Comparison of ENCODE assay signal across 8 cellular contexts in the genomic region with DNA sequence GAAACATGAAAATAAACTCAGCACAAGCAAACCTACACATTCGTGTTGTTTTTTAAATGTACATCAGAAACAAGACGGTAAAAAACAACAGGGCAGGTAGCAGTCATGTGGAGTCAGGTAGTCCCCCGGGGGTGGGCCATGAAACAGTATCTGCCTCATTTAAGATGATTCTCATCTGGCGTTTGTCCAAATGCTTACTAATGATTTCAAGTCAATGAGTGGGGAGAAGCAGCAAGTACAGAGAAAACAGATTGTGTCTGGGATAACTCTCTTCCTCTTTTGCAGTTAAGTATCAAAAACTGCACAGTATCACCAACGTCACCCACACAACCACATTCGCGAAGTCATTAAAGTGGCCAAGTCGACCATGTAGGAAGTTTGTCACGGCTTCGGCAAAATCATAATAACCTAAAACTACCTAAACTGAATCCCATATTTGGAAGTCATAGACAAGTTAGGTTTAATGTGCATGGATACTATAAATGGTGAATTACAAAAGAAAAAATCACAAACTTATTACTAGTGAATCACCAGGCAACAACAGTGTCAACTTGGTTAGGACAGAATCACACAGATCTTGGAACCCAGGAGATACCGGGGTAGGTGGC. TPM values are rescaled to one million over a fixed set of nuclear protein-coding genes. Genes with fewer than 3 reads are reported as not detected.
DNase-seq lines count a peak whose midpoint lies in the region; ATAC-seq and TF ChIP-seq lines count a peak whose summit lies in the region.

No MANE protein-coding gene starts in this region.

- H3K36me3 ChIP-seq in hepatocyte (replicated peaks; ENCODE audit: insufficient read depth, low read depth): no peaks in the 10 kb centered on the region

- H3K27ac ChIP-seq in hepatocyte: peak overlapping the region; percentile 95

- peaks cover 7% of the 10 kb centered on the region for H3K36me3 Mint-ChIP-seq in activated CD8-positive, alpha-beta T cell treated with anti-CD3 and anti-CD28 coated beads, Interleukin-2, amount 10 ng/mL, durations not matched to agents 7 days and 5 days (ENCODE audit: low read depth)

- peaks cover 56% of the 10 kb centered on the region for H3K79me2 ChIP-seq in hepatocyte

- no peak for TF ChIP-seq CTCF in hepatocyte (IDR thresholded peaks at IDR 0.05; ENCODE audit: poor library complexity)

- no peaks in the 10 kb centered on the region for H3K9me3 ChIP-seq in hepatocyte (ENCODE audit: low read depth)

- H3K27me3 ChIP-seq in hepatocyte: no peaks in the 10 kb centered on the region

- H3K4me3 Mint-ChIP-seq in activated CD8-positive, alpha-beta T cell treated with anti-CD3 and anti-CD28 coated beads, Interleukin-2, amount 10 ng/mL, durations not matched to agents 7 days and 5 days: no peak overlapping the region

- WGBS in hepatocyte (ENCODE audit: low lambda C conversion rate, missing lambda C conversion rate): 2% methylated on average over 11 of the region's 11 CpGs

- no peaks in the 10 kb centered on the region for H3K9me2 ChIP-seq in hepatocyte (replicated peaks; ENCODE audit: insufficient read depth)

- DNase-seq in activated T-cell treated with anti-CD3 and anti-CD28 coated beads, Interleukin-2, amount 50 U/mL, for 1 hour: peak; percentile 29
- no peak for DNase-seq in activated T-cell treated with anti-CD3 and anti-CD28 coated beads for 4 hours
- peak; percentile 53 for DNase-seq in NCI-H524 treated with DMSO at 0.1 percent for 48 hours (lab: John Stamatoyannopoulos, UW)
- DNase-seq in activated CD8-positive, alpha-beta T cell treated with anti-CD3 and anti-CD28 coated beads, Interleukin-2, amount 10 ng/mL, durations not matched to agents 7 days and 5 days: peak; percentile 52
- peak; percentile 64 for DNase-seq in hepatocyte (ENCODE audit: low spot score)
- peak; percentile 17 for DNase-seq in stimulated activated CD4-positive, alpha-beta T cell treated with anti-CD3 and anti-CD28 coated beads, Interleukin-4, amount 100 ng/mL, for 1 hour
- no peak for DNase-seq in NCI-H2196 (lab: John Stamatoyannopoulos, UW; ENCODE audit: unreplicated experiment)

- H4K20me1 ChIP-seq in hepatocyte (ENCODE audit: insufficient read depth, poor library complexity, severe bottlenecking): peaks cover 49% of the 10 kb centered on the region

- H3K4me2 ChIP-seq in hepatocyte: peak overlapping the region; percentile 81

- H2AFZ ChIP-seq in hepatocyte: no peak overlapping the region

- ATAC-seq in HG02973 (IDR thresholded peaks at IDR 0.05; ENCODE audit: unreplicated experiment): peak; percentile 28
- no peak for ATAC-seq in activated CD8-positive, alpha-beta T cell treated with anti-CD3 and anti-CD28 coated beads, Interleukin-2, amount 10 ng/mL, durations not matched to agents 7 days and 5 days

- H3K4me1 ChIP-seq in hepatocyte (ENCODE audit: insufficient read depth): peaks cover 27% of the 10 kb centered on the region

- H3K27ac Mint-ChIP-seq in activated CD8-positive, alpha-beta T cell treated with anti-CD3 and anti-CD28 coated beads, Interleukin-2, amount 10 ng/mL, durations not matched to agents 7 days and 5 days: no peak overlapping the region

- CTCF ChIA-PET in activated CD8-positive, alpha-beta T cell treated with anti-CD3 and anti-CD28 coated beads, Interleukin-2, amount 10 ng/mL, durations not matched to agents 7 days and 5 days (lab: Charles Lee): interaction anchor here (0.9 to 4.0 kb wide), 5 partner anchors 14 to 95 kb away, joined by 3 to 20 read pairs (median 6); a partner anchor contains a TSS

- H3K4me1 Mint-ChIP-seq in activated CD8-positive, alpha-beta T cell treated with anti-CD3 and anti-CD28 coated beads, Interleukin-2, amount 10 ng/mL, durations not matched to agents 7 days and 5 days (ENCODE audit: low read depth): peaks cover 24% of the 10 kb centered on the region

- no peaks in the 10 kb centered on the region for H3K9me3 Mint-ChIP-seq in activated CD8-positive, alpha-beta T cell treated with anti-CD3 and anti-CD28 coated beads, Interleukin-2, amount 10 ng/mL, durations not matched to agents 7 days and 5 days (ENCODE audit: insufficient read depth)

- POLR2A ChIA-PET in activated CD8-positive, alpha-beta T cell treated with anti-CD3 and anti-CD28 coated beads, Interleukin-2, amount 10 ng/mL, durations not matched to agents 7 days and 5 days (lab: Charles Lee): no interaction called here

- peaks cover 4% of the 10 kb centered on the region for H3K27me3 Mint-ChIP-seq in activated CD8-positive, alpha-beta T cell treated with anti-CD3 and anti-CD28 coated beads, Interleukin-2, amount 10 ng/mL, durations not matched to agents 7 days and 5 days (ENCODE audit: low read depth)

- peak overlapping the region; percentile 72 for H3K4me3 ChIP-seq in hepatocyte

RNA-seq across cellular contexts. Expression of a gene that starts 1.2 kb away (rescaled TPM):
- total RNA-seq in activated CD8-positive, alpha-beta T cell treated with anti-CD3 and anti-CD28 coated beads, Interleukin-2, amount 10 ng/mL, durations not matched to agents 7 days and 5 days: 10 to 100 TPM; 19.8 to 21.1 TPM
- total RNA-seq in hepatocyte: 255 and 338 TPM in 2 replicates
- polyA plus RNA-seq in hepatocyte: 455 and 484 TPM in 2 replicates

RNA-seq across cellular contexts. Expression of a gene that starts 37.7 kb away (rescaled TPM):
- not detected for total RNA-seq in activated CD8-positive, alpha-beta T cell treated with anti-CD3 and anti-CD28 coated beads, Interleukin-2, amount 10 ng/mL, durations not matched to agents 7 days and 5 days
- 2.3 and 3.5 TPM in 2 replicates for total RNA-seq in hepatocyte
- 6.0 and 6.8 TPM in 2 replicates for polyA plus RNA-seq in hepatocyte

Comparison
In these comparisons a context has a peak if more than half of its experiments do, and no peak if none do; other contexts are left out.
1. DNase-seq: peak in activated T-cell treated with anti-CD3 and anti-CD28 coated beads, Interleukin-2, amount 50 U/mL, for 1 hour (single experiment), NCI-H524 treated with DMSO at 0.1 percent for 48 hours (single experiment), activated CD8-positive, alpha-beta T cell treated with anti-CD3 and anti-CD28 coated beads, Interleukin-2, amount 10 ng/mL, durations not matched to agents 7 days and 5 days (single experiment), hepatocyte (single experiment) and stimulated activated CD4-positive, alpha-beta T cell treated with anti-CD3 and anti-CD28 coated beads, Interleukin-4, amount 100 ng/mL, for 1 hour (single experiment); none in activated T-cell treated with anti-CD3 and anti-CD28 coated beads for 4 hours (single experiment) and NCI-H2196 (single experiment).
2. RNA of a gene that starts 1.2 kb away (total RNA-seq): 255 to 338 TPM in hepatocyte; 19.8 to 21.1 TPM in activated CD8-positive, alpha-beta T cell treated with anti-CD3 and anti-CD28 coated beads, Interleukin-2, amount 10 ng/mL, durations not matched to agents 7 days and 5 days; every median in the first group is over 10 times any median in the second.